In the genomic region with DNA sequence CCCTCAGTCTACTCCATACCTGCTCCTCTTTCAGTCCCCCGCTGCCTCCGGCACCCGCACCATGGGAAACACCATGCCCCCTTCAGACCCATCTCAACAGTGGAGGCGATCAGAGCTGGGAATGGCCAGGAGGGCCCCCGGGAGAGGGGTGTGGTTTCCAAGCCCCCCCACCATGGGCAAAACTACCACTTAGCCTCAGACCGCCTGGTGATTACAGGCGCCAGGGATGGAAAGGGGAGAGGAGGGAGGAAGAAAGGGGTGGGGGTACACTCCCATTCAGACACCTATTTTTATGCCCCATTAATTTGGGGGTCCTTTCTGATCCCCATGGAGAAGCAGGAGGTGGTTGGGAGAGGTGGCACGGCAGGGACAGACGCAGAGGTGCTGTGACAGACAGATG, we compare ENCODE assay signal across 31 cellular contexts.
DNase-seq lines count a peak whose midpoint lies in the region; ATAC-seq and TF ChIP-seq lines count a peak whose summit lies in the region.
"Had no signal": no experiment of that assay in that cellular context is flagged by ENCODE, and none has a peak within 500 bp of the region (broad histone marks: within the 10 kb centered on the region; RNA-seq: fewer than 3 reads in every experiment).

A gene (minus strand): TSS at position 101 of the 400 bp plus-strand sequence.

- no TSS peak for BruUV-seq in mammary epithelial cell (replicated peaks; lab: Mats Ljungman, UMichigan)

- no peak within 1 kb of the TSS for H3K4me2 ChIP-seq in H9 (ENCODE audit: insufficient read depth, insufficient read length, low read length)
- H3K4me2 ChIP-seq in osteoblast (ENCODE audit: insufficient read depth, low read length), result no peak within 1 kb of the TSS
- no peak within 1 kb of the TSS for H3K4me2 ChIP-seq in mammary epithelial cell (ENCODE audit: insufficient read depth, low read depth, low read length)
- H3K4me2 ChIP-seq: PC-9 had no signal

- no peak within 1 kb of the TSS for H3T11ph ChIP-seq in H9 (ENCODE audit: low read length)

- H3K27ac ChIP-seq in H9 (ENCODE audit: insufficient read length, low read depth, low read length), result no peak within 1 kb of the TSS
- no peak within 1 kb of the TSS for H3K27ac ChIP-seq in osteoblast (ENCODE audit: low read depth, low read length)
- no peak within 1 kb of the TSS for H3K27ac ChIP-seq in mammary epithelial cell (ENCODE audit: insufficient read depth, low read depth, low read length)
- H3K27ac ChIP-seq: 22Rv1, PC-9, SJCRH30 had no signal

- no CpG with 5 or more reads among the region's 9 CpGs for WGBS in H9 (ENCODE audit: extremely low coverage, insufficient read length, low lambda C conversion rate)
- 100% methylated on average over 4 of the region's 9 CpGs for WGBS in mammary epithelial cell (ENCODE audit: low coverage, missing lambda C conversion rate)

- intact Hi-C loops in mammary epithelial cell (cut with micrococcal nuclease), result no loop called here

- peaks cover 4 to 12% of the 10 kb centered on the region in 2 experiments for H3K4me1 Mint-ChIP-seq in H9
- H3K4me1 Mint-ChIP-seq in T-helper 17 cell, result peaks cover 2% of the 10 kb centered on the region

- in situ Hi-C loops in mammary epithelial cell (cut with MboI; ENCODE audit: low sequenced_read_pairs in 2 of 2), result loop anchor here in 1 of 2 donors (5.0 kb wide), 1 partner anchor 70 kb away; no protein-coding TSS in a partner anchor

- H3K27me3 ChIP-seq in H9 (ENCODE audit: insufficient read depth, low read length) (no peaks in the 10 kb centered on the region), osteoblast (ENCODE audit: insufficient read depth, low read length) (no peaks in the 10 kb centered on the region), mammary epithelial cell (ENCODE audit: insufficient read depth, low read length) (no peaks in the 10 kb centered on the region)
- H3K27me3 ChIP-seq: BE2C, SJCRH30 had no signal

- H3K9me3 Mint-ChIP-seq in H9, result no peaks in the 10 kb centered on the region
- H3K9me3 Mint-ChIP-seq: CD8-positive, alpha-beta memory T cell; HFFc6 had no signal

- no peak within 1 kb of the TSS for H3K23ac ChIP-seq in H9 (ENCODE audit: insufficient read length, low read depth, low read length)

- H3K36me3 ChIP-seq in osteoblast (ENCODE audit: insufficient read depth, low read length) (peaks cover 18% of the 10 kb centered on the region), mammary epithelial cell (ENCODE audit: insufficient read depth, low read length) (peaks cover 3% of the 10 kb centered on the region)
- H3K36me3 ChIP-seq: BE2C, SJCRH30 had no signal

- no peaks in the 10 kb centered on the region for H3K4me1 ChIP-seq in H9 (ENCODE audit: insufficient read depth, low read length)
- peaks cover 6% of the 10 kb centered on the region for H3K4me1 ChIP-seq in osteoblast (ENCODE audit: insufficient read depth, low read length)
- peaks cover 6% of the 10 kb centered on the region for H3K4me1 ChIP-seq in mammary epithelial cell (ENCODE audit: insufficient read depth, low read length)
- H3K4me1 ChIP-seq: BE2C, HAP-1, SJCRH30 had no signal

- no peak within 1 kb of the TSS for H2BK120ac ChIP-seq in H9 (ENCODE audit: low read depth, low read length, poor library complexity, severe bottlenecking)

- H4K5ac ChIP-seq in H9 (ENCODE audit: insufficient read length, low read depth, low read length), result no peak within 1 kb of the TSS

- H3K4me3 ChIP-seq in osteoblast (ENCODE audit: insufficient read depth, low read length) (no peak within 1 kb of the TSS), mammary epithelial cell (replicated peaks in 1 of 3; ENCODE audit: insufficient read depth in 1 of 3, low read depth in 2 of 3, low read length in 3 of 3) (no peak within 1 kb of the TSS)
- H3K4me3 ChIP-seq: GM12878, HAP-1, PC-9, SJCRH30 had no signal

- no peak within 1 kb of the TSS for H3K14ac ChIP-seq in H9 (ENCODE audit: insufficient read depth, low read length)

- H3K9me3 ChIP-seq in H9 (ENCODE audit: control insufficient read depth, low read depth, low read length), result no peaks in the 10 kb centered on the region
- no peaks in the 10 kb centered on the region for H3K9me3 ChIP-seq in T-helper 17 cell (ENCODE audit: control insufficient read depth, low read length, poor library complexity, severe bottlenecking)
- H3K9me3 ChIP-seq in osteoblast (ENCODE audit: low read depth, low read length), result no peaks in the 10 kb centered on the region
- H3K9me3 ChIP-seq in mammary epithelial cell (replicated peaks; ENCODE audit: insufficient read depth, low read length), result no peaks in the 10 kb centered on the region
- H3K9me3 ChIP-seq: BE2C, HAP-1, SJCRH30 had no signal

- H3K79me1 ChIP-seq in H9 (ENCODE audit: insufficient read depth, low read depth, low read length, poor library complexity, severe bottlenecking), result no peaks in the 10 kb centered on the region

- no peak within 1 kb of the TSS for H3K56ac ChIP-seq in H9 (ENCODE audit: insufficient read length, low read depth, low read length)

- DNase-seq in NCI-H2227 treated with DMSO at 0.1 percent for 48 hours (lab: John Stamatoyannopoulos, UW) (peak; percentile 29), NCI-H2227 (lab: John Stamatoyannopoulos, UW; ENCODE audit: unreplicated experiment) (no peak), H9 (no peak), T-helper 17 cell (no peak), osteoblast (ENCODE audit: insufficient read length, low spot score, missing footprints) (peak; percentile 46), mammary epithelial cell (no peak)
- DNase-seq: BE2C; CD8-positive, alpha-beta memory T cell; DMS 273 treated with DMSO at 0.1 percent for 48 hours; DMS79; EL; GDM1; HFFc6; KG1; NCI-H1092; NCI-H1436 treated with DMSO at 0.1 percent for 48 hours; NCI-H187 treated with DMSO at 0.1 percent for 48 hours; NCI-H2171 treated with DMSO at 0.1 percent for 48 hours; NCI-H446; NCI-H524 treated with DMSO at 0.1 percent for 48 hours; NCI-H82; PC-9; SJCRH30 had no signal

- no peaks in the 10 kb centered on the region for H4K20me1 ChIP-seq in H9 (ENCODE audit: control insufficient read depth, insufficient read depth, insufficient read length)
- H4K20me1 ChIP-seq in osteoblast (ENCODE audit: insufficient read depth, low read length), result peaks cover 2% of the 10 kb centered on the region
- no peaks in the 10 kb centered on the region for H4K20me1 ChIP-seq in mammary epithelial cell (ENCODE audit: insufficient read depth, low read length)

- ATAC-seq in T-helper 17 cell, result no peak
- no peak for ATAC-seq in GM21528 (IDR thresholded peaks at IDR 0.05; ENCODE audit: low FRiP score, unreplicated experiment)
- no peak for ATAC-seq in GM21723 (IDR thresholded peaks at IDR 0.05; ENCODE audit: unreplicated experiment)
- ATAC-seq: GM12878, Right ventricle myocardium inferior, SK-N-SH treated with all-trans-retinoic acid at 6 μM for 48 hours had no signal

- H3K23me2 ChIP-seq in H9 (ENCODE audit: insufficient read length, low read depth, low read length, poor library complexity, severe bottlenecking), result no peaks in the 10 kb centered on the region

- dilution Hi-C loops in mammary epithelial cell (cut with HindIII; ENCODE audit: low sequenced_read_pairs), result loop anchor here (5.0 kb wide), 2 partner anchors 60 to 80 kb away; no protein-coding TSS in a partner anchor

- H3K4me3 Mint-ChIP-seq in H9 (no peak within 1 kb of the TSS), T-helper 17 cell (no peak within 1 kb of the TSS)
- H3K4me3 Mint-ChIP-seq: CD14-positive monocyte, HFFc6 had no signal

- no peak within 1 kb of the TSS for H2BK12ac ChIP-seq in H9 (ENCODE audit: insufficient read length, low read depth, low read length)

- no peak within 1 kb of the TSS for H2BK20ac ChIP-seq in H9 (ENCODE audit: low read depth, low read length, poor library complexity, severe bottlenecking)

- H3K9ac ChIP-seq in H9 (ENCODE audit: extremely low read depth, insufficient read length, low read length), result no peak within 1 kb of the TSS
- no peak within 1 kb of the TSS for H3K9ac ChIP-seq in mammary epithelial cell (ENCODE audit: insufficient read depth, low read length)

- H2AFZ ChIP-seq in H9 (ENCODE audit: low read length) (no peak within 1 kb of the TSS), osteoblast (ENCODE audit: low read length) (no peak within 1 kb of the TSS), mammary epithelial cell (ENCODE audit: low read depth, low read length) (no peak within 1 kb of the TSS)
- H2AFZ ChIP-seq: PC-9 had no signal

- peak within 1 kb of the TSS in 2 of 3 experiments; percentile 37 to 45; a peak in 2 of 7 replicates for H3K27ac Mint-ChIP-seq in H9
- peak within 1 kb of the TSS; percentile 41 for H3K27ac Mint-ChIP-seq in T-helper 17 cell
- H3K27ac Mint-ChIP-seq: HFFc6 had no signal

- no peak within 1 kb of the TSS for H2BK5ac ChIP-seq in H9 (ENCODE audit: insufficient read length, low read length)

- no peak within 1 kb of the TSS for H3K18ac ChIP-seq in H9 (ENCODE audit: insufficient read length, low read depth, low read length)

- CTCF ChIA-PET in mammary epithelial cell (lab: Charles Lee; ENCODE audit: low non-redundant PET), result no interaction called here

- H3K27me3 Mint-ChIP-seq in H9 (ENCODE audit: low read depth), result no peaks in the 10 kb centered on the region; the same call in 1 of the 2 replicates
- H3K27me3 Mint-ChIP-seq in T-helper 17 cell, result no peaks in the 10 kb centered on the region
- H3K27me3 Mint-ChIP-seq: CD8-positive, alpha-beta memory T cell had no signal

- no peak within 1 kb of the TSS for H4K8ac ChIP-seq in H9 (replicated peaks; ENCODE audit: insufficient read length, low read depth, low read length)

- no peak within 1 kb of the TSS for H2AK5ac ChIP-seq in H9 (ENCODE audit: insufficient read length, low read length)

- no peak within 1 kb of the TSS for H2BK15ac ChIP-seq in H9 (ENCODE audit: low read depth, low read length)

- no peak within 1 kb of the TSS for H3K4ac ChIP-seq in H9 (ENCODE audit: low read depth, low read length)

- no peak for TF ChIP-seq CTCF in H9 (conservative IDR thresholded peaks at IDR 0.05)
- TF ChIP-seq CTCF in osteoblast (IDR thresholded peaks at IDR 0.05; ENCODE audit: extremely low read depth, low read depth, low read length), result no peak
- no peak for TF ChIP-seq CTCF in mammary epithelial cell (conservative IDR thresholded peaks at IDR 0.05 in 1 of 2, IDR thresholded peaks at IDR 0.05 in 1 of 2; ENCODE audit: extremely low read depth in 1 of 2, insufficient read depth in 1 of 2, low read depth in 1 of 2, low read length in 2 of 2)

- H3K36me3 Mint-ChIP-seq in H9 (ENCODE audit: insufficient read depth in 1 of 3, low read depth in 3 of 3) (peaks cover 13 to 17% (median 15%) of the 10 kb centered on the region in 3 experiments; a peak in 6 of 7 replicates), T-helper 17 cell (ENCODE audit: low read depth) (no peaks in the 10 kb centered on the region)

- H3K79me2 ChIP-seq in H9 (ENCODE audit: insufficient read depth, low read length) (no peaks in the 10 kb centered on the region), osteoblast (ENCODE audit: insufficient read depth, low read length) (peaks cover 9% of the 10 kb centered on the region), mammary epithelial cell (ENCODE audit: insufficient read depth, low read length) (peaks cover 11% of the 10 kb centered on the region)

- H4K91ac ChIP-seq in H9 (ENCODE audit: insufficient read length, low read depth, low read length), result no peak within 1 kb of the TSS

Comparison
In these comparisons a context has a peak if more than half of its experiments do, and no peak if none do; other contexts are left out.
1. DNase-seq: peak in NCI-H2227 treated with DMSO at 0.1 percent for 48 hours (single experiment) and osteoblast (single experiment); none in NCI-H2227 (single experiment), H9 (single experiment), T-helper 17 cell (0 of 3) and mammary epithelial cell (single experiment).